Comparison of ENCODE assay signal across 22 cellular contexts in genomic region chr22:48755332-48755949, GRCh38.
DNase-seq lines count a peak whose midpoint lies in the region; ATAC-seq and TF ChIP-seq lines count a peak whose summit lies in the region.
"Had no signal": no experiment of that assay in that cellular context is flagged by ENCODE, and none has a peak within 500 bp of the region (broad histone marks: within the 10 kb centered on the region; RNA-seq: fewer than 3 reads in every experiment).

No MANE protein-coding gene starts in this region.

- DNase-seq in natural killer cell treated with Interleukin-12 subunit alpha and Interleukin-12 subunit beta and Interleukin-15 and Interleukin-18, amount 100 ng/mL, for 72 hours (ENCODE audit: low spot score): peak; percentile 46
- no peak for DNase-seq in natural killer cell
- peak; percentile 43 for DNase-seq in ecto neural progenitor cell (ENCODE audit: low spot score)
- peak; percentile 9 for DNase-seq in omental fat pad (ENCODE audit: low spot score)
- DNase-seq in H4 (ENCODE audit: low spot score): no peak
- no peak for DNase-seq in activated CD8-positive, alpha-beta T cell treated with anti-CD3 and anti-CD28 coated beads, Interleukin-2, amount 10 ng/mL, durations not matched to agents 7 days and 5 days
- DNase-seq: activated CD4-positive, alpha-beta T cell treated with anti-CD3 and anti-CD28 coated beads for 48 hours; activated naive CD4-positive, alpha-beta T cell treated with Interleukin-2 at 50 U/mL for 16 hours; activated T-cell treated with anti-CD3 and anti-CD28 coated beads for 4 hours; CD4-positive, CD25-positive, alpha-beta regulatory T cell; DMS153; GDM1; heart right ventricle; immature natural killer cell; NCI-H1417 treated with DMSO at 0.1 percent for 48 hours; NCI-H2107; nucleus accumbens; SJCRH30 had no signal

- peaks cover 5 to 12% of the 10 kb centered on the region in 2 donors for H3K27me3 Mint-ChIP-seq in natural killer cell treated with Interleukin-12 subunit alpha and Interleukin-12 subunit beta and Interleukin-15 and Interleukin-18, amount 100 ng/mL, for 72 hours
- H3K27me3 Mint-ChIP-seq in natural killer cell (ENCODE audit: low read depth in 2 of 2): peaks cover 3 to 4% of the 10 kb centered on the region in 2 donors
- H3K27me3 Mint-ChIP-seq in activated CD8-positive, alpha-beta T cell treated with anti-CD3 and anti-CD28 coated beads, Interleukin-2, amount 10 ng/mL, durations not matched to agents 7 days and 5 days (ENCODE audit: low read depth): no peaks in the 10 kb centered on the region
- H3K27me3 Mint-ChIP-seq: CD4-positive, CD25-positive, alpha-beta regulatory T cell had no signal

- no peaks in the 10 kb centered on the region for H3K9me3 Mint-ChIP-seq in natural killer cell treated with Interleukin-12 subunit alpha and Interleukin-12 subunit beta and Interleukin-15 and Interleukin-18, amount 100 ng/mL, for 72 hours
- H3K9me3 Mint-ChIP-seq in natural killer cell: no peaks in the 10 kb centered on the region
- no peaks in the 10 kb centered on the region for H3K9me3 Mint-ChIP-seq in activated CD8-positive, alpha-beta T cell treated with anti-CD3 and anti-CD28 coated beads, Interleukin-2, amount 10 ng/mL, durations not matched to agents 7 days and 5 days (ENCODE audit: insufficient read depth)
- H3K9me3 Mint-ChIP-seq: immature natural killer cell, T-cell had no signal

- no peaks in the 10 kb centered on the region for H3K4me1 Mint-ChIP-seq in natural killer cell treated with Interleukin-12 subunit alpha and Interleukin-12 subunit beta and Interleukin-15 and Interleukin-18, amount 100 ng/mL, for 72 hours (ENCODE audit: low read depth in 2 of 2)
- H3K4me1 Mint-ChIP-seq in natural killer cell: no peaks in the 10 kb centered on the region
- no peaks in the 10 kb centered on the region for H3K4me1 Mint-ChIP-seq in activated CD8-positive, alpha-beta T cell treated with anti-CD3 and anti-CD28 coated beads, Interleukin-2, amount 10 ng/mL, durations not matched to agents 7 days and 5 days (ENCODE audit: low read depth)
- H3K4me1 Mint-ChIP-seq: CD4-positive, CD25-positive, alpha-beta regulatory T cell; immature natural killer cell; T-cell had no signal

- ATAC-seq in natural killer cell treated with Interleukin-12 subunit alpha and Interleukin-12 subunit beta and Interleukin-15 and Interleukin-18, amount 100 ng/mL, for 72 hours: no peak
- ATAC-seq in natural killer cell: no peak
- ATAC-seq in omental fat pad (ENCODE audit: low FRiP score): no peak
- no peak for ATAC-seq in HG02970 (IDR thresholded peaks at IDR 0.05; ENCODE audit: low FRiP score, unreplicated experiment)
- ATAC-seq in HG02798 (IDR thresholded peaks at IDR 0.05; ENCODE audit: poor library complexity, unreplicated experiment): no peak
- no peak for ATAC-seq in activated CD8-positive, alpha-beta T cell treated with anti-CD3 and anti-CD28 coated beads, Interleukin-2, amount 10 ng/mL, durations not matched to agents 7 days and 5 days
- ATAC-seq: Panc1, T-cell had no signal

- H3K4me3 Mint-ChIP-seq in natural killer cell treated with Interleukin-12 subunit alpha and Interleukin-12 subunit beta and Interleukin-15 and Interleukin-18, amount 100 ng/mL, for 72 hours: no peak overlapping the region
- no peak overlapping the region for H3K4me3 Mint-ChIP-seq in natural killer cell
- H3K4me3 Mint-ChIP-seq in activated CD8-positive, alpha-beta T cell treated with anti-CD3 and anti-CD28 coated beads, Interleukin-2, amount 10 ng/mL, durations not matched to agents 7 days and 5 days: no peak overlapping the region
- H3K4me3 Mint-ChIP-seq: CD4-positive, CD25-positive, alpha-beta regulatory T cell; immature natural killer cell; T-cell had no signal

- CTCF ChIA-PET in activated CD8-positive, alpha-beta T cell treated with anti-CD3 and anti-CD28 coated beads, Interleukin-2, amount 10 ng/mL, durations not matched to agents 7 days and 5 days (lab: Charles Lee): no interaction called here

- POLR2A ChIA-PET in activated CD8-positive, alpha-beta T cell treated with anti-CD3 and anti-CD28 coated beads, Interleukin-2, amount 10 ng/mL, durations not matched to agents 7 days and 5 days (lab: Charles Lee): no interaction called here

- no peak for TF ChIP-seq CTCF in natural killer cell (IDR thresholded peaks at IDR 0.05)
- no peak for TF ChIP-seq CTCF in omental fat pad (IDR thresholded peaks at IDR 0.05)

- no peak overlapping the region for H3K27ac Mint-ChIP-seq in natural killer cell treated with Interleukin-12 subunit alpha and Interleukin-12 subunit beta and Interleukin-15 and Interleukin-18, amount 100 ng/mL, for 72 hours
- no peak overlapping the region for H3K27ac Mint-ChIP-seq in natural killer cell
- no peak overlapping the region for H3K27ac Mint-ChIP-seq in activated CD8-positive, alpha-beta T cell treated with anti-CD3 and anti-CD28 coated beads, Interleukin-2, amount 10 ng/mL, durations not matched to agents 7 days and 5 days
- H3K27ac Mint-ChIP-seq: CD4-positive, CD25-positive, alpha-beta regulatory T cell; immature natural killer cell; T-cell had no signal

- no peaks in the 10 kb centered on the region for H3K36me3 Mint-ChIP-seq in natural killer cell treated with Interleukin-12 subunit alpha and Interleukin-12 subunit beta and Interleukin-15 and Interleukin-18, amount 100 ng/mL, for 72 hours
- H3K36me3 Mint-ChIP-seq in natural killer cell: no peaks in the 10 kb centered on the region
- H3K36me3 Mint-ChIP-seq in activated CD8-positive, alpha-beta T cell treated with anti-CD3 and anti-CD28 coated beads, Interleukin-2, amount 10 ng/mL, durations not matched to agents 7 days and 5 days (ENCODE audit: low read depth): no peaks in the 10 kb centered on the region
- H3K36me3 Mint-ChIP-seq: CD4-positive, CD25-positive, alpha-beta regulatory T cell; immature natural killer cell; T-cell had no signal

- intact Hi-C loops in natural killer cell (cut with micrococcal nuclease): no loop called here

Comparison
In these comparisons a context has a peak if more than half of its experiments do, and no peak if none do; other contexts are left out.
1. DNase-seq: peak in natural killer cell treated with Interleukin-12 subunit alpha and Interleukin-12 subunit beta and Interleukin-15 and Interleukin-18, amount 100 ng/mL, for 72 hours (single experiment), ecto neural progenitor cell (single experiment) and omental fat pad (single experiment); none in natural killer cell (single experiment), H4 (single experiment) and activated CD8-positive, alpha-beta T cell treated with anti-CD3 and anti-CD28 coated beads, Interleukin-2, amount 10 ng/mL, durations not matched to agents 7 days and 5 days (single experiment).